Comparison of ENCODE assay signal across 13 cellular contexts in genomic region chr5:38453921-38454320, GRCh38.
DNase-seq lines count a peak whose midpoint lies in the region; ATAC-seq and TF ChIP-seq lines count a peak whose summit lies in the region.
"Had no signal": no experiment of that assay in that cellular context is flagged by ENCODE, and none has a peak within 500 bp of the region (broad histone marks: within the 10 kb centered on the region; RNA-seq: fewer than 3 reads in every experiment).

No MANE protein-coding gene starts in this region.

- H3K4me3 ChIP-seq in DND-41 (ENCODE audit: low read depth in 1 of 2, low read length in 2 of 2), result no peak overlapping the region
- H3K4me3 ChIP-seq: esophagus squamous epithelium, smooth muscle cell had no signal

- peaks cover 67% of the 10 kb centered on the region for H3K27me3 Mint-ChIP-seq in central memory CD8-positive, alpha-beta T cell

- TF ChIP-seq CTCF in DND-41 (IDR thresholded peaks at IDR 0.05; ENCODE audit: borderline replicate concordance, extremely low read depth, low read length, poor library complexity, severe bottlenecking), result no peak
- no peak for TF ChIP-seq CTCF in GM20000 (IDR thresholded peaks at IDR 0.05; ENCODE audit: extremely low read depth, missing control alignments)

- peaks cover 50% of the 10 kb centered on the region for H3K4me1 Mint-ChIP-seq in central memory CD8-positive, alpha-beta T cell

- H3K9ac ChIP-seq in DND-41 (ENCODE audit: low read depth, low read length), result no peak overlapping the region

- no peaks in the 10 kb centered on the region for H3K9me3 ChIP-seq in DND-41 (ENCODE audit: insufficient read depth, low read length, severe bottlenecking)
- H3K9me3 ChIP-seq: esophagus squamous epithelium had no signal

- no peak overlapping the region for H3K27ac ChIP-seq in DND-41 (ENCODE audit: low read length)
- no peak overlapping the region for H3K27ac ChIP-seq in substantia nigra (ENCODE audit: low read depth, low read length, poor library complexity, severe bottlenecking)
- H3K27ac ChIP-seq: esophagus squamous epithelium had no signal

- H3K4me1 ChIP-seq in DND-41 (ENCODE audit: insufficient read depth, low read length), result peaks cover 11% of the 10 kb centered on the region

- H3K4me2 ChIP-seq in DND-41 (ENCODE audit: insufficient read depth, low read length), result no peak overlapping the region
- H3K4me2 ChIP-seq: smooth muscle cell had no signal

- peaks cover 22% of the 10 kb centered on the region for H4K20me1 ChIP-seq in DND-41 (ENCODE audit: insufficient read depth, low read length)

- H3K36me3 Mint-ChIP-seq in central memory CD8-positive, alpha-beta T cell (ENCODE audit: insufficient read depth), result peaks cover 3% of the 10 kb centered on the region

- peak overlapping the region; percentile 53 for H3K4me3 Mint-ChIP-seq in central memory CD8-positive, alpha-beta T cell
- H3K4me3 Mint-ChIP-seq: activated naive CD4-positive, alpha-beta T cell treated with anti-CD3 and anti-CD28 coated beads for 36 hours had no signal

- H3K27me3 ChIP-seq in DND-41 (ENCODE audit: insufficient read depth, low read length, poor library complexity), result peaks cover 55% of the 10 kb centered on the region

- peak overlapping the region; percentile 27 for H3K27ac Mint-ChIP-seq in central memory CD8-positive, alpha-beta T cell (ENCODE audit: low read depth)
- H3K27ac Mint-ChIP-seq: activated naive CD4-positive, alpha-beta T cell treated with anti-CD3 and anti-CD28 coated beads for 36 hours had no signal

- no peak overlapping the region for H2AFZ ChIP-seq in DND-41 (ENCODE audit: low read depth, low read length)

- ATAC-seq in DND-41 (ENCODE audit: insufficient read depth, low read depth), result peak; percentile 7; the same call in 2 of the 3 replicates
- peak; percentile 6 for ATAC-seq in GM19324 (IDR thresholded peaks at IDR 0.05; ENCODE audit: low FRiP score, unreplicated experiment)
- ATAC-seq in HG02981 (IDR thresholded peaks at IDR 0.05; ENCODE audit: unreplicated experiment), result peak; percentile 3
- ATAC-seq in central memory CD8-positive, alpha-beta T cell (replicated peaks; ENCODE audit: extremely low read depth, poor library complexity, severe bottlenecking), result no peak
- ATAC-seq in HG03139 (IDR thresholded peaks at IDR 0.05; ENCODE audit: unreplicated experiment), result no peak
- ATAC-seq: PC-3 had no signal

- H3K9me3 Mint-ChIP-seq in central memory CD8-positive, alpha-beta T cell, result no peaks in the 10 kb centered on the region
- H3K9me3 Mint-ChIP-seq: activated naive CD4-positive, alpha-beta T cell treated with anti-CD3 and anti-CD28 coated beads for 36 hours had no signal

- DNase-seq in DND-41 (no peak), COLO668 (lab: John Stamatoyannopoulos, UW; ENCODE audit: unreplicated experiment) (no peak), substantia nigra (lab: John Stamatoyannopoulos, UW) (no peak), GM20000 (ENCODE audit: low spot score) (no peak)
- DNase-seq in central memory CD8-positive, alpha-beta T cell (ENCODE audit: low spot score in 2 of 2), result no peak
- DNase-seq: COR-L47, esophagus squamous epithelium, PC-3 had no signal

- no peaks in the 10 kb centered on the region for H3K36me3 ChIP-seq in DND-41 (ENCODE audit: insufficient read depth, low read length)
- H3K36me3 ChIP-seq: esophagus squamous epithelium had no signal

- H3K79me2 ChIP-seq in DND-41 (ENCODE audit: insufficient read depth, low read length), result no peaks in the 10 kb centered on the region

Comparison
In these comparisons a context has a peak if more than half of its experiments do, and no peak if none do; other contexts are left out.
1. ATAC-seq: peak in DND-41 (single experiment), GM19324 (single experiment) and HG02981 (single experiment); none in central memory CD8-positive, alpha-beta T cell (single experiment) and HG03139 (single experiment).